In genomic region chr12:111777345-111778045, GRCh38 we compare ENCODE assay signal across 1 cellular context.
TF ChIP-seq lines count a peak whose summit lies in the region.

No MANE protein-coding gene starts in this region.

TF ChIP-seq in HepG2, 621 proteins besides CTCF, POLR2A, EP300 and RAD21 (continued from another document and continues in another):
- no peak for TF ChIP-seq MXD4 (CRISPR knock-in tag; IDR thresholded peaks at IDR 0.05)
- no peak for TF ChIP-seq U2AF2 (IDR thresholded peaks at IDR 0.05; ENCODE audit: low read depth, low read length)
- no peak for TF ChIP-seq SRSF1 (optimal IDR thresholded peaks at IDR 0.05; ENCODE audit: low read depth, low read length)
- no peak for TF ChIP-seq SMAD9 (CRISPR knock-in tag; IDR thresholded peaks at IDR 0.05)
- TF ChIP-seq ZNF33B (CRISPR knock-in tag; IDR thresholded peaks at IDR 0.05) = no peak
- no peak for TF ChIP-seq MED1 (CRISPR knock-in tag; IDR thresholded peaks at IDR 0.05)
- TF ChIP-seq KDM2A (CRISPR knock-in tag; IDR thresholded peaks at IDR 0.05; ENCODE audit: borderline replicate concordance, low read depth) = 0 out of 2 replicates have a peak, but pooled peaks have one; percentile 31
- no peak for TF ChIP-seq GLI4 (CRISPR knock-in tag; IDR thresholded peaks at IDR 0.05; ENCODE audit: borderline replicate concordance)
- no peak for TF ChIP-seq MBD4 (IDR thresholded peaks at IDR 0.05; ENCODE audit: borderline replicate concordance, low read length)
- no peak for TF ChIP-seq SNAPC4 (CRISPR knock-in tag; IDR thresholded peaks at IDR 0.05)
- TF ChIP-seq ZNF546 (CRISPR knock-in tag; conservative IDR thresholded peaks at IDR 0.05) = no peak
- TF ChIP-seq PTBP1 (IDR thresholded peaks at IDR 0.05; ENCODE audit: low read depth, low read length, poor library complexity, severe bottlenecking) = no peak
- TF ChIP-seq ZNF850 (CRISPR knock-in tag; conservative IDR thresholded peaks at IDR 0.05) = no peak
- TF ChIP-seq SNAPC2 (CRISPR knock-in tag; IDR thresholded peaks at IDR 0.05) = no peak
- no peak for TF ChIP-seq NR2F1 (CRISPR knock-in tag; IDR thresholded peaks at IDR 0.05)
- TF ChIP-seq ZNF530 (CRISPR knock-in tag; IDR thresholded peaks at IDR 0.05; ENCODE audit: low read depth) = no peak
- no peak for TF ChIP-seq NKX3-1 (CRISPR knock-in tag; IDR thresholded peaks at IDR 0.05)
- no peak for TF ChIP-seq IRF1 (CRISPR knock-in tag; IDR thresholded peaks at IDR 0.05; ENCODE audit: low read depth)
- TF ChIP-seq ZNF367 (CRISPR knock-in tag; IDR thresholded peaks at IDR 0.05; ENCODE audit: borderline replicate concordance) = no peak
- TF ChIP-seq KMT2B (CRISPR knock-in tag; IDR thresholded peaks at IDR 0.05) = 0 out of 2 replicates have a peak, but pooled peaks have one; percentile 28
- no peak for TF ChIP-seq KLF9 (CRISPR knock-in tag; IDR thresholded peaks at IDR 0.05; ENCODE audit: low read depth)
- TF ChIP-seq TBX3 (IDR thresholded peaks at IDR 0.05; ENCODE audit: borderline replicate concordance) = peak; percentile 72; the same call in 1 of the 2 replicates
- TF ChIP-seq HNF4A (CRISPR knock-in tag; IDR thresholded peaks at IDR 0.05) = peak; percentile 77
- TF ChIP-seq KIAA2018 (CRISPR knock-in tag; IDR thresholded peaks at IDR 0.05; ENCODE audit: borderline replicate concordance) = no peak
- peak; percentile 48 for TF ChIP-seq PITX1 (CRISPR knock-in tag; IDR thresholded peaks at IDR 0.05)
- no peak for TF ChIP-seq HOXA7 (CRISPR knock-in tag; IDR thresholded peaks at IDR 0.05)
- no peak for TF ChIP-seq ZNF589 (CRISPR knock-in tag; conservative IDR thresholded peaks at IDR 0.05)
- TF ChIP-seq ZNF468 (CRISPR knock-in tag; IDR thresholded peaks at IDR 0.05) = no peak
- TF ChIP-seq ESRRA (CRISPR knock-in tag; IDR thresholded peaks at IDR 0.05; ENCODE audit: low read depth) = 0 out of 2 replicates have a peak, but pooled peaks have one; percentile 64
- TF ChIP-seq DRAP1 (CRISPR knock-in tag; IDR thresholded peaks at IDR 0.05) = no peak
- no peak for TF ChIP-seq ARNT2 (CRISPR knock-in tag; IDR thresholded peaks at IDR 0.05; ENCODE audit: low read depth)
- TF ChIP-seq HINFP (CRISPR knock-in tag; IDR thresholded peaks at IDR 0.05; ENCODE audit: low read depth) = no peak
- no peak for TF ChIP-seq ZNF512 (CRISPR knock-in tag; IDR thresholded peaks at IDR 0.05)
- no peak for TF ChIP-seq ZNF225 (CRISPR knock-in tag; IDR thresholded peaks at IDR 0.05)
- TF ChIP-seq ZNF260 (CRISPR knock-in tag; IDR thresholded peaks at IDR 0.05; ENCODE audit: borderline replicate concordance, low read depth) = no peak
- no peak; the same call in 1 of the 2 replicates for TF ChIP-seq ZNF609 (CRISPR knock-in tag; IDR thresholded peaks at IDR 0.05; ENCODE audit: borderline replicate concordance)
- TF ChIP-seq RFX1 (IDR thresholded peaks at IDR 0.05) = no peak
- TF ChIP-seq BATF2 (CRISPR knock-in tag; IDR thresholded peaks at IDR 0.05) = no peak
- TF ChIP-seq TEAD2 (CRISPR knock-in tag; IDR thresholded peaks at IDR 0.05) = no peak
- no peak for TF ChIP-seq MIER3 (CRISPR knock-in tag; IDR thresholded peaks at IDR 0.05; ENCODE audit: borderline replicate concordance)
